1 cellular context compared by ENCODE assay signal in the genomic region with DNA sequence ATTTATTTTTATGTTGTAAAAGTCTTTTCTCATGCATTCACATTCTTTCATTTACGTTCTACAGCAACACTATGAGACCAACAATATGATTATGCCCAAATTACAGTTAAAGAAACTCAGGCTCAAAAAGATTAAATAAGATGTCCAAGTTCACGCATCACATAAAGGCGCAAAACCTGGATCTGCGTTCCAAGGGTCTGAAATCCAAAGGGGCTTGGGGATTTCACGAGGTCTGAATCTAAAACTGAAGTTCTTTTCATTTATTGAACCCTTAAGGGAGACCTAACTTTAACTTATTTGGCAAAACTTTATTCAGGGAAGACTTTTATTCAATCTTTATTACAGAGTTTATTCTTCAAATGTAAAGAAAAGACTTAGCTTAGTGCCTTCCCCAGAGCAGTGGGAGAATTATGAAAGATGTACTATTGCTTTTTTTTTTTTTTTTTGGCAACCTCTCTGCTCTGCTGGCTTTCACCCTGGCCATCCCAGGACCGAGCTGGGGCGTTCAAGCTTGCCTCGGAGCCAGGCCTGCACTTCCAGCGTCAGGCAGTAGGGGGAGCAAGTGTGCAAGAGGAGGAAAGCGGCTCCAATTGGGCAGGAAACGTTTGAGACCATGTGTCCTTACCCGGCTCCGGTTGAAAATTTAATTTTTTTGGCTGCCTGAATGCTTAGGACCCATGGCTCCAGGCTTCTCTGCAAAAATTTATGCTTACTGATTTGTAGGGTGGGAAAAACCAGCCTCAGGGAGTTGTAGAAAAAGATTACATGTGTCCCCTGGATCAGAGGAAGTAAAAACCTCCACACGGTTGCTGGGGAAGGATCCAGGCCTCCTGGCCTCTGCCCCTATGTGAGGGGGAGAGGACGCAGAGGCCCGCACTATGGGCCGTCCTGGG.
TF ChIP-seq lines count a peak whose summit lies in the region.

No MANE protein-coding gene starts in this region.

TF ChIP-seq in K562, 482 proteins besides CTCF, POLR2A, EP300 and RAD21 (continued from another document and continues in another):
- TF ChIP-seq, protein P1, sequence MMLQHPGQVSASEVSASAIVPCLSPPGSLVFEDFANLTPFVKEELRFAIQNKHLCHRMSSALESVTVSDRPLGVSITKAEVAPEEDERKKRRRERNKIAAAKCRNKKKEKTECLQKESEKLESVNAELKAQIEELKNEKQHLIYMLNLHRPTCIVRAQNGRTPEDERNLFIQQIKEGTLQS (IDR thresholded peaks at IDR 0.05) = no peak
- TF ChIP-seq, protein P1 (CRISPR knock-in tag; conservative IDR thresholded peaks at IDR 0.05) = no peak
- TF ChIP-seq, protein P2, sequence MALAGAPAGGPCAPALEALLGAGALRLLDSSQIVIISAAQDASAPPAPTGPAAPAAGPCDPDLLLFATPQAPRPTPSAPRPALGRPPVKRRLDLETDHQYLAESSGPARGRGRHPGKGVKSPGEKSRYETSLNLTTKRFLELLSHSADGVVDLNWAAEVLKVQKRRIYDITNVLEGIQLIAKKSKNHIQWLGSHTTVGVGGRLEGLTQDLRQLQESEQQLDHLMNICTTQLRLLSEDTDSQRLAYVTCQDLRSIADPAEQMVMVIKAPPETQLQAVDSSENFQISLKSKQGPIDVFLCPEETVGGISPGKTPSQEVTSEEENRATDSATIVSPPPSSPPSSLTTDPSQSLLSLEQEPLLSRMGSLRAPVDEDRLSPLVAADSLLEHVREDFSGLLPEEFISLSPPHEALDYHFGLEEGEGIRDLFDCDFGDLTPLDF (CRISPR knock-in tag; IDR thresholded peaks at IDR 0.05) = no peak
- TF ChIP-seq KAT7 (CRISPR knock-in tag; IDR thresholded peaks at IDR 0.05; ENCODE audit: borderline replicate concordance) (no peak), EGR1 (conservative IDR thresholded peaks at IDR 0.05) (no peak), ZNF707 (CRISPR knock-in tag; conservative IDR thresholded peaks at IDR 0.05) (no peak), ZNF134 (CRISPR knock-in tag; conservative IDR thresholded peaks at IDR 0.05) (no peak), STAT5B (CRISPR knock-in tag; IDR thresholded peaks at IDR 0.05) (no peak), ZFX (CRISPR knock-in tag; IDR thresholded peaks at IDR 0.05) (no peak), ZNF77 (CRISPR knock-in tag; IDR thresholded peaks at IDR 0.05) (no peak), RBFOX2 (IDR thresholded peaks at IDR 0.05; ENCODE audit: low read depth, low read length) (no peak), SMARCC2 (IDR thresholded peaks at IDR 0.05; ENCODE audit: low read depth) (no peak), OTX1 (CRISPR knock-in tag; IDR thresholded peaks at IDR 0.05) (no peak), ATF1 (CRISPR knock-in tag; IDR thresholded peaks at IDR 0.05) (no peak), ATF1 (tag; IDR thresholded peaks at IDR 0.05) (no peak; the same call in 1 of the 2 replicates), NCOA1 (IDR thresholded peaks at IDR 0.05; ENCODE audit: low read depth) (no peak; the same call in 1 of the 2 replicates), ZNF124 (CRISPR knock-in tag; IDR thresholded peaks at IDR 0.05) (no peak), TCFL5 (CRISPR knock-in tag; conservative IDR thresholded peaks at IDR 0.05) (no peak), HDAC2 (IDR thresholded peaks at IDR 0.05) (no peak), RBM22 (IDR thresholded peaks at IDR 0.05; ENCODE audit: low read depth, low read length, poor library complexity, severe bottlenecking) (no peak), STAT5A (IDR thresholded peaks at IDR 0.05; ENCODE audit: borderline replicate concordance, low read length) (no peak), ZNF347 (CRISPR knock-in tag; IDR thresholded peaks at IDR 0.05; ENCODE audit: low read depth) (no peak), ZNF217 (CRISPR knock-in tag; IDR thresholded peaks at IDR 0.05) (no peak), SP1 (CRISPR knock-in tag; IDR thresholded peaks at IDR 0.05) (no peak), TRIM24 (IDR thresholded peaks at IDR 0.05) (no peak), CC2D1A (IDR thresholded peaks at IDR 0.05) (peak; percentile 87), DIDO1 (tag; IDR thresholded peaks at IDR 0.05; ENCODE audit: low read depth) (no peak), TRIM28 (IDR thresholded peaks at IDR 0.05) (no peak), ZSCAN32 (CRISPR knock-in tag; IDR thresholded peaks at IDR 0.05) (no peak), BCL6 (CRISPR knock-in tag; IDR thresholded peaks at IDR 0.05) (no peak), MAFK (IDR thresholded peaks at IDR 0.05; ENCODE audit: low read length) (no peak), CBX5 (IDR thresholded peaks at IDR 0.05; ENCODE audit: borderline replicate concordance, low read depth) (peak; percentile 83; the same call in 1 of the 2 replicates), ZKSCAN3 (CRISPR knock-in tag; IDR thresholded peaks at IDR 0.05) (no peak), ZNF175 (CRISPR knock-in tag; IDR thresholded peaks at IDR 0.05; ENCODE audit: low read depth) (no peak), NFATC3 (IDR thresholded peaks at IDR 0.05) (0 out of 2 replicates have a peak, but pooled peaks have one; percentile 6), TARDBP (IDR thresholded peaks at IDR 0.05) (no peak), KDM1A (IDR thresholded peaks at IDR 0.05) (peak in 1 of 2 experiments; percentile 65; a peak in 1 of 4 replicates), KAT2B (IDR thresholded peaks at IDR 0.05; ENCODE audit: low read depth, low read length) (no peak), MCM7 (IDR thresholded peaks at IDR 0.05) (no peak), ILF3 (IDR thresholded peaks at IDR 0.05; ENCODE audit: borderline replicate concordance) (no peak), NFIC (IDR thresholded peaks at IDR 0.05) (peak; percentile 36; the same call in 1 of the 2 replicates), HNRNPH1 (optimal IDR thresholded peaks at IDR 0.05; ENCODE audit: low read depth, low read length) (no peak), ZNF764 (CRISPR knock-in tag; IDR thresholded peaks at IDR 0.05; ENCODE audit: low read depth) (no peak)
- TF ChIP-seq, protein P3, sequence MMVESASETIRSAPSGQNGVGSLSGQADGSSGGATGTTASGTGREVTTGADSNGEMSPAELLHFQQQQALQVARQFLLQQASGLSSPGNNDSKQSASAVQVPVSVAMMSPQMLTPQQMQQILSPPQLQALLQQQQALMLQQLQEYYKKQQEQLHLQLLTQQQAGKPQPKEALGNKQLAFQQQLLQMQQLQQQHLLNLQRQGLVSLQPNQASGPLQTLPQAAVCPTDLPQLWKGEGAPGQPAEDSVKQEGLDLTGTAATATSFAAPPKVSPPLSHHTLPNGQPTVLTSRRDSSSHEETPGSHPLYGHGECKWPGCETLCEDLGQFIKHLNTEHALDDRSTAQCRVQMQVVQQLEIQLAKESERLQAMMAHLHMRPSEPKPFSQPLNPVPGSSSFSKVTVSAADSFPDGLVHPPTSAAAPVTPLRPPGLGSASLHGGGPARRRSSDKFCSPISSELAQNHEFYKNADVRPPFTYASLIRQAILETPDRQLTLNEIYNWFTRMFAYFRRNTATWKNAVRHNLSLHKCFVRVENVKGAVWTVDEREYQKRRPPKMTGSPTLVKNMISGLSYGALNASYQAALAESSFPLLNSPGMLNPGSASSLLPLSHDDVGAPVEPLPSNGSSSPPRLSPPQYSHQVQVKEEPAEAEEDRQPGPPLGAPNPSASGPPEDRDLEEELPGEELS (CRISPR knock-in tag; IDR thresholded peaks at IDR 0.05; ENCODE audit: borderline replicate concordance) = no peak
- TF ChIP-seq, protein P4, sequence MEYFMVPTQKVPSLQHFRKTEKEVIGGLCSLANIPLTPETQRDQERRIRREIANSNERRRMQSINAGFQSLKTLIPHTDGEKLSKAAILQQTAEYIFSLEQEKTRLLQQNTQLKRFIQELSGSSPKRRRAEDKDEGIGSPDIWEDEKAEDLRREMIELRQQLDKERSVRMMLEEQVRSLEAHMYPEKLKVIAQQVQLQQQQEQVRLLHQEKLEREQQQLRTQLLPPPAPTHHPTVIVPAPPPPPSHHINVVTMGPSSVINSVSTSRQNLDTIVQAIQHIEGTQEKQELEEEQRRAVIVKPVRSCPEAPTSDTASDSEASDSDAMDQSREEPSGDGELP (CRISPR knock-in tag; IDR thresholded peaks at IDR 0.05; ENCODE audit: borderline replicate concordance) = peak; percentile 62; the same call in 1 of the 2 replicates
- TF ChIP-seq, protein P5, sequence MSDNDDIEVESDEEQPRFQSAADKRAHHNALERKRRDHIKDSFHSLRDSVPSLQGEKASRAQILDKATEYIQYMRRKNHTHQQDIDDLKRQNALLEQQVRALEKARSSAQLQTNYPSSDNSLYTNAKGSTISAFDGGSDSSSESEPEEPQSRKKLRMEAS (CRISPR knock-in tag; IDR thresholded peaks at IDR 0.05) = peak; percentile 50; the same call in 1 of the 2 replicates
- TF ChIP-seq, protein P6, sequence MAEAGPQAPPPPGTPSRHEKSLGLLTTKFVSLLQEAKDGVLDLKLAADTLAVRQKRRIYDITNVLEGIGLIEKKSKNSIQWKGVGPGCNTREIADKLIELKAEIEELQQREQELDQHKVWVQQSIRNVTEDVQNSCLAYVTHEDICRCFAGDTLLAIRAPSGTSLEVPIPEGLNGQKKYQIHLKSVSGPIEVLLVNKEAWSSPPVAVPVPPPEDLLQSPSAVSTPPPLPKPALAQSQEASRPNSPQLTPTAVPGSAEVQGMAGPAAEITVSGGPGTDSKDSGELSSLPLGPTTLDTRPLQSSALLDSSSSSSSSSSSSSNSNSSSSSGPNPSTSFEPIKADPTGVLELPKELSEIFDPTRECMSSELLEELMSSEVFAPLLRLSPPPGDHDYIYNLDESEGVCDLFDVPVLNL (CRISPR knock-in tag; IDR thresholded peaks at IDR 0.05; ENCODE audit: low read depth) = no peak
- TF ChIP-seq, protein P7, sequence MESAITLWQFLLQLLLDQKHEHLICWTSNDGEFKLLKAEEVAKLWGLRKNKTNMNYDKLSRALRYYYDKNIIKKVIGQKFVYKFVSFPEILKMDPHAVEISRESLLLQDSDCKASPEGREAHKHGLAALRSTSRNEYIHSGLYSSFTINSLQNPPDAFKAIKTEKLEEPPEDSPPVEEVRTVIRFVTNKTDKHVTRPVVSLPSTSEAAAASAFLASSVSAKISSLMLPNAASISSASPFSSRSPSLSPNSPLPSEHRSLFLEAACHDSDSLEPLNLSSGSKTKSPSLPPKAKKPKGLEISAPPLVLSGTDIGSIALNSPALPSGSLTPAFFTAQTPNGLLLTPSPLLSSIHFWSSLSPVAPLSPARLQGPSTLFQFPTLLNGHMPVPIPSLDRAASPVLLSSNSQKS (CRISPR knock-in tag; IDR thresholded peaks at IDR 0.05) = no peak
- TF ChIP-seq, protein P8, sequence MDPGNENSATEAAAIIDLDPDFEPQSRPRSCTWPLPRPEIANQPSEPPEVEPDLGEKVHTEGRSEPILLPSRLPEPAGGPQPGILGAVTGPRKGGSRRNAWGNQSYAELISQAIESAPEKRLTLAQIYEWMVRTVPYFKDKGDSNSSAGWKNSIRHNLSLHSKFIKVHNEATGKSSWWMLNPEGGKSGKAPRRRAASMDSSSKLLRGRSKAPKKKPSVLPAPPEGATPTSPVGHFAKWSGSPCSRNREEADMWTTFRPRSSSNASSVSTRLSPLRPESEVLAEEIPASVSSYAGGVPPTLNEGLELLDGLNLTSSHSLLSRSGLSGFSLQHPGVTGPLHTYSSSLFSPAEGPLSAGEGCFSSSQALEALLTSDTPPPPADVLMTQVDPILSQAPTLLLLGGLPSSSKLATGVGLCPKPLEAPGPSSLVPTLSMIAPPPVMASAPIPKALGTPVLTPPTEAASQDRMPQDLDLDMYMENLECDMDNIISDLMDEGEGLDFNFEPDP (CRISPR knock-in tag; IDR thresholded peaks at IDR 0.05) = no peak
- TF ChIP-seq, protein P9, sequence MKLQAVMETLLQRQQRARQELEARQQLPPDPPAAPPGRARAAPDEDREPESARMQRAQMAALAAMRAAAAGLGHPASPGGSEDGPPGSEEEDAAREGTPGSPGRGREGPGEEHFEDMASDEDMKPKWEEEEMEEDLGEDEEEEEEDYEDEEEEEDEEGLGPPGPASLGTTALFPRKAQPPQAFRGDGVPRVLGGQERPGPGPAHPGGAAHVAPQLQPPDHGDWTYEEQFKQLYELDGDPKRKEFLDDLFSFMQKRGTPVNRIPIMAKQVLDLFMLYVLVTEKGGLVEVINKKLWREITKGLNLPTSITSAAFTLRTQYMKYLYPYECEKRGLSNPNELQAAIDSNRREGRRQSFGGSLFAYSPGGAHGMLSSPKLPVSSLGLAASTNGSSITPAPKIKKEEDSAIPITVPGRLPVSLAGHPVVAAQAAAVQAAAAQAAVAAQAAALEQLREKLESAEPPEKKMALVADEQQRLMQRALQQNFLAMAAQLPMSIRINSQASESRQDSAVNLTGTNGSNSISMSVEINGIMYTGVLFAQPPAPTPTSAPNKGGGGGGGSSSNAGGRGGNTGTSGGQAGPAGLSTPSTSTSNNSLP (IDR thresholded peaks at IDR 0.05; ENCODE audit: borderline replicate concordance, low read depth, low read length) = no peak
- TF ChIP-seq, protein P10, sequence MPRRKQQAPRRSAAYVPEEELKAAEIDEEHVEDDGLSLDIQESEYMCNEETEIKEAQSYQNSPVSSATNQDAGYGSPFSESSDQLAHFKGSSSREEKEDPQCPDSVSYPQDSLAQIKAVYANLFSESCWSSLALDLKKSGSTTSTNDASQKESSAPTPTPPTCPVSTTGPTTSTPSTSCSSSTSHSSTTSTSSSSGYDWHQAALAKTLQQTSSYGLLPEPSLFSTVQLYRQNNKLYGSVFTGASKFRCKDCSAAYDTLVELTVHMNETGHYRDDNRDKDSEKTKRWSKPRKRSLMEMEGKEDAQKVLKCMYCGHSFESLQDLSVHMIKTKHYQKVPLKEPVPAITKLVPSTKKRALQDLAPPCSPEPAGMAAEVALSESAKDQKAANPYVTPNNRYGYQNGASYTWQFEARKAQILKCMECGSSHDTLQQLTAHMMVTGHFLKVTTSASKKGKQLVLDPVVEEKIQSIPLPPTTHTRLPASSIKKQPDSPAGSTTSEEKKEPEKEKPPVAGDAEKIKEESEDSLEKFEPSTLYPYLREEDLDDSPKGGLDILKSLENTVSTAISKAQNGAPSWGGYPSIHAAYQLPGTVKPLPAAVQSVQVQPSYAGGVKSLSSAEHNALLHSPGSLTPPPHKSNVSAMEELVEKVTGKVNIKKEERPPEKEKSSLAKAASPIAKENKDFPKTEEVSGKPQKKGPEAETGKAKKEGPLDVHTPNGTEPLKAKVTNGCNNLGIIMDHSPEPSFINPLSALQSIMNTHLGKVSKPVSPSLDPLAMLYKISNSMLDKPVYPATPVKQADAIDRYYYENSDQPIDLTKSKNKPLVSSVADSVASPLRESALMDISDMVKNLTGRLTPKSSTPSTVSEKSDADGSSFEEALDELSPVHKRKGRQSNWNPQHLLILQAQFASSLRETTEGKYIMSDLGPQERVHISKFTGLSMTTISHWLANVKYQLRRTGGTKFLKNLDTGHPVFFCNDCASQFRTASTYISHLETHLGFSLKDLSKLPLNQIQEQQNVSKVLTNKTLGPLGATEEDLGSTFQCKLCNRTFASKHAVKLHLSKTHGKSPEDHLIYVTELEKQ (CRISPR knock-in tag; IDR thresholded peaks at IDR 0.05) = no peak
- TF ChIP-seq, protein P11, sequence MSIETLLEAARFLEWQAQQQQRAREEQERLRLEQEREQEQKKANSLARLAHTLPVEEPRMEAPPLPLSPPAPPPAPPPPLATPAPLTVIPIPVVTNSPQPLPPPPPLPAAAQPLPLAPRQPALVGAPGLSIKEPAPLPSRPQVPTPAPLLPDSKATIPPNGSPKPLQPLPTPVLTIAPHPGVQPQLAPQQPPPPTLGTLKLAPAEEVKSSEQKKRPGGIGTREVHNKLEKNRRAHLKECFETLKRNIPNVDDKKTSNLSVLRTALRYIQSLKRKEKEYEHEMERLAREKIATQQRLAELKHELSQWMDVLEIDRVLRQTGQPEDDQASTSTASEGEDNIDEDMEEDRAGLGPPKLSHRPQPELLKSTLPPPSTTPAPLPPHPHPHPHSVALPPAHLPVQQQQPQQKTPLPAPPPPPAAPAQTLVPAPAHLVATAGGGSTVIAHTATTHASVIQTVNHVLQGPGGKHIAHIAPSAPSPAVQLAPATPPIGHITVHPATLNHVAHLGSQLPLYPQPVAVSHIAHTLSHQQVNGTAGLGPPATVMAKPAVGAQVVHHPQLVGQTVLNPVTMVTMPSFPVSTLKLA (conservative IDR thresholded peaks at IDR 0.05) = peak; percentile 21 to 30; a peak in 2 of 4 replicates
